ENCODE assay signal across 27 cellular contexts in genomic region chr4:144674711-144675110, GRCh38. TPM values are rescaled to one million over a fixed set of nuclear protein-coding genes. Genes with fewer than 3 reads are reported as not detected.
"Had no signal": no experiment of that assay in that cellular context is flagged by ENCODE, and none has a peak within 500 bp of the region (broad histone marks: within the 10 kb centered on the region; RNA-seq: fewer than 3 reads in every experiment).

No MANE protein-coding gene starts in this region.

- H3K9me3 Mint-ChIP-seq: natural killer cell, type B pancreatic cell had no signal

- H3K4me1 Mint-ChIP-seq: natural killer cell; neural crest cell; stimulated activated effector memory CD8-positive, alpha-beta T cell treated with anti-CD3 and anti-CD28 coated beads, Interleukin-12 subunit alpha, Interleukin-12 subunit beta, amount 100 ng/mL, for 72 hours had no signal

- H3K4me3 Mint-ChIP-seq: natural killer cell; neural crest cell; stimulated activated effector memory CD8-positive, alpha-beta T cell treated with anti-CD3 and anti-CD28 coated beads, Interleukin-12 subunit alpha, Interleukin-12 subunit beta, amount 100 ng/mL, for 72 hours; type B pancreatic cell had no signal

- DNase-seq: dorsolateral prefrontal cortex; effector CD4-positive, alpha-beta T cell; foreskin keratinocyte; heart left ventricle; hippocampal formation; left cardiac atrium; left ventricle myocardium superior; lower lobe of right lung; natural killer cell; pancreas; stimulated activated CD4-positive, alpha-beta T cell treated with anti-CD3 and anti-CD28 coated beads, Interleukin-12 subunit alpha, Interleukin-12 subunit beta, amount 100 ng/mL, for 4 hours; stimulated activated CD4-positive, alpha-beta T cell treated with anti-CD3 and anti-CD28 coated beads, Interleukin-1b, Interleukin-23, amount 100 ng/mL, for 48 hours; stimulated activated CD4-positive, alpha-beta T cell treated with anti-CD3 and anti-CD28 coated beads, Interleukin-4, amount 100 ng/mL, for 24 hours; stimulated activated naive CD8-positive, alpha-beta T cell treated with anti-CD3 and anti-CD28 coated beads, Interleukin-15, Interleukin-2, amounts not matched to agents 100 U/mL and 50 U/mL, for 24 hours; substantia nigra; testis; tibial artery had no signal

- H3K9me3 ChIP-seq: esophagus muscularis mucosa, gastroesophageal sphincter, heart left ventricle, lower lobe of right lung, neutrophil, pancreas, right atrium auricular region, testis, tibial artery had no signal

- H3K4me3 ChIP-seq: dorsolateral prefrontal cortex, esophagus muscularis mucosa, gastroesophageal sphincter, heart left ventricle, lower lobe of right lung, pancreas, right atrium auricular region, smooth muscle cell, testis, tibial artery had no signal

- H3K27ac Mint-ChIP-seq: natural killer cell; progenitor cell of endocrine pancreas; stimulated activated effector memory CD8-positive, alpha-beta T cell treated with anti-CD3 and anti-CD28 coated beads, Interleukin-12 subunit alpha, Interleukin-12 subunit beta, amount 100 ng/mL, for 72 hours; type B pancreatic cell had no signal

- H3K36me3 ChIP-seq: esophagus muscularis mucosa, gastroesophageal sphincter, heart left ventricle, lower lobe of right lung, neutrophil, pancreas, right atrium auricular region, tibial artery had no signal

- H3K4me1 ChIP-seq: esophagus muscularis mucosa, foreskin keratinocyte, gastroesophageal sphincter, heart left ventricle, lower lobe of right lung, pancreas, right atrium auricular region, testis, tibial artery had no signal

- H3K27ac ChIP-seq: esophagus muscularis mucosa, foreskin keratinocyte, gastroesophageal sphincter, heart left ventricle, lower lobe of right lung, neutrophil, pancreas, right atrium auricular region, tibial artery had no signal

- H3K36me3 Mint-ChIP-seq: natural killer cell; stimulated activated effector memory CD8-positive, alpha-beta T cell treated with anti-CD3 and anti-CD28 coated beads, Interleukin-12 subunit alpha, Interleukin-12 subunit beta, amount 100 ng/mL, for 72 hours had no signal

- H3K27me3 ChIP-seq: dorsolateral prefrontal cortex, esophagus muscularis mucosa, foreskin keratinocyte, gastroesophageal sphincter, heart left ventricle, neutrophil, pancreas, right atrium auricular region, testis, tibial artery had no signal

- H3K27me3 Mint-ChIP-seq: progenitor cell of endocrine pancreas had no signal

- H3K4me2 ChIP-seq: smooth muscle cell had no signal

RNA-seq across cellular contexts. Expression of gene HHIP, which starts 28.8 kb away (rescaled TPM):
- total RNA-seq: left ventricle myocardium superior, mononuclear cell, natural killer cell had no signal
